22 cellular contexts compared by ENCODE assay signal in genomic region chr13:61608138-61608537, GRCh38.
DNase-seq lines count a peak whose midpoint lies in the region; ATAC-seq and TF ChIP-seq lines count a peak whose summit lies in the region.
"Had no signal": no experiment of that assay in that cellular context is flagged by ENCODE, and none has a peak within 500 bp of the region (broad histone marks: within the 10 kb centered on the region; RNA-seq: fewer than 3 reads in every experiment).

No MANE protein-coding gene starts in this region.

- H3K9me3 ChIP-seq in NT2/D1 (ENCODE audit: insufficient read depth, low read length) (peaks cover 8% of the 10 kb centered on the region; the same call in 1 of the 2 replicates), neuronal stem cell (replicated peaks in 1 of 2; ENCODE audit: control insufficient read depth in 2 of 2, insufficient read depth in 1 of 2, low read depth in 1 of 2, low read length in 2 of 2) (peaks cover 0 to 3% of the 10 kb centered on the region in 2 donors)
- H3K9me3 ChIP-seq: BLaER1, SJCRH30 had no signal

- no peak overlapping the region for H3K4me3 Mint-ChIP-seq in GM23338
- H3K4me3 Mint-ChIP-seq: CD4-positive, CD25-positive, alpha-beta regulatory T cell had no signal

- no peak overlapping the region for H2BK120ac ChIP-seq in neuronal stem cell (ENCODE audit: low read depth, low read length)

- no peak overlapping the region for H2AK5ac ChIP-seq in neuronal stem cell (ENCODE audit: low read depth, low read length)

- no peaks in the 10 kb centered on the region for H3K27me3 Mint-ChIP-seq in GM23338 (ENCODE audit: insufficient read depth, low read depth, poor library complexity)
- H3K27me3 Mint-ChIP-seq: CD4-positive, CD25-positive, alpha-beta regulatory T cell had no signal

- H3K4me3 ChIP-seq in GM23338 (no peak overlapping the region), NT2/D1 (ENCODE audit: insufficient read length, low read depth) (no peak overlapping the region), neuronal stem cell (ENCODE audit: low read length in 2 of 2) (no peak overlapping the region)
- H3K4me3 ChIP-seq: BLaER1, SJCRH30 had no signal

- H3K14ac ChIP-seq in neuronal stem cell (ENCODE audit: low read length) = no peak overlapping the region

- peaks cover 4% of the 10 kb centered on the region for H3K9me2 ChIP-seq in GM23338 (ENCODE audit: insufficient read depth)

- no peaks in the 10 kb centered on the region for H3F3A ChIP-seq in GM23338 (replicated peaks; ENCODE audit: low read depth)

- no peaks in the 10 kb centered on the region for H3K79me1 ChIP-seq in neuronal stem cell (ENCODE audit: low read depth, low read length)

- H2BK5ac ChIP-seq in neuronal stem cell (ENCODE audit: low read length) = no peak overlapping the region

- no peaks in the 10 kb centered on the region for H3K27me3 ChIP-seq in GM23338 (ENCODE audit: insufficient read depth)
- no peaks in the 10 kb centered on the region for H3K27me3 ChIP-seq in NT2/D1 (ENCODE audit: insufficient read depth, insufficient read length)
- H3K27me3 ChIP-seq in neuronal stem cell (ENCODE audit: control insufficient read depth in 3 of 3, insufficient read depth in 3 of 3, low read depth in 1 of 3, low read length in 3 of 3) = no peaks in the 10 kb centered on the region
- H3K27me3 ChIP-seq: BLaER1, SJCRH30 had no signal

- H2AFZ ChIP-seq in GM23338 (0 out of 2 replicates have a peak overlapping the region, but pooled peaks have one; percentile 43), neuronal stem cell (ENCODE audit: low read length) (peak overlapping the region; percentile 73)

- H3K4me1 ChIP-seq in GM23338 (ENCODE audit: insufficient read depth) (peaks cover 7% of the 10 kb centered on the region; the same call in 1 of the 2 replicates), NT2/D1 (ENCODE audit: insufficient read depth, insufficient read length) (no peaks in the 10 kb centered on the region), neuronal stem cell (ENCODE audit: control insufficient read depth in 2 of 2, insufficient read depth in 1 of 2, low read depth in 1 of 2, low read length in 2 of 2) (peaks cover 2 to 7% of the 10 kb centered on the region in 2 donors)
- H3K4me1 ChIP-seq: BLaER1, SJCRH30 had no signal

- H2BK15ac ChIP-seq in neuronal stem cell (ENCODE audit: low read length) = no peak overlapping the region

- H3K4me2 ChIP-seq in GM23338 (0 out of 2 replicates have a peak overlapping the region, but pooled peaks have one; percentile 4), neuronal stem cell (ENCODE audit: insufficient read depth, low read length, poor library complexity, severe bottlenecking) (no peak overlapping the region)
- H3K4me2 ChIP-seq: BLaER1 had no signal

- DNase-seq in GM23338 (ENCODE audit: low spot score) = peak; percentile 70
- peak; percentile 66 for DNase-seq in NT2/D1 (ENCODE audit: low read depth, low spot score)
- peak; percentile 30 for DNase-seq in iPS DF 4.7 (ENCODE audit: extremely low read depth, low spot score)
- DNase-seq in neuronal stem cell (ENCODE audit: low spot score) = no peak
- no peak for DNase-seq in stimulated activated CD4-positive, alpha-beta T cell treated with anti-CD3 and anti-CD28 coated beads, Interleukin-4, amount 100 ng/mL, for 4 hours
- no peak for DNase-seq in germinal center (ENCODE audit: low spot score)
- DNase-seq: 8988T; ACHN; CD4-positive, CD25-positive, alpha-beta regulatory T cell; GOT3; KBM-7; MV-4-11; NCI-H1105 treated with DMSO at 0.1 percent for 48 hours; NCI-H2029; NCI-H446; NCI-H524 treated with DMSO at 0.1 percent for 48 hours; NCI-H774; PC-3; SJCRH30 had no signal

- no peak overlapping the region for H3K9ac ChIP-seq in NT2/D1 (ENCODE audit: insufficient read length, low read depth)
- no peak overlapping the region for H3K9ac ChIP-seq in neuronal stem cell (ENCODE audit: low read depth, low read length, poor library complexity)
- H3K9ac ChIP-seq: BLaER1 had no signal

- H3K4me1 Mint-ChIP-seq in GM23338 = peaks cover 7% of the 10 kb centered on the region; the same call in 2 of the 3 replicates
- H3K4me1 Mint-ChIP-seq: CD4-positive, CD25-positive, alpha-beta regulatory T cell had no signal

- H3K79me2 ChIP-seq in GM23338 (replicated peaks; ENCODE audit: insufficient read depth) = no peaks in the 10 kb centered on the region

- H4K8ac ChIP-seq in neuronal stem cell (ENCODE audit: low read depth, low read length) = no peak overlapping the region

- H3K27ac ChIP-seq in GM23338 (ENCODE audit: low read depth) (no peak overlapping the region), neuronal stem cell (replicated peaks; ENCODE audit: low read length) (no peak overlapping the region)
- H3K27ac ChIP-seq: BLaER1, SJCRH30 had no signal

- H3K4ac ChIP-seq in neuronal stem cell (ENCODE audit: low read length) = no peak overlapping the region

- peak; percentile 93 for ATAC-seq in GM23338
- no peak for ATAC-seq in HG02884 (IDR thresholded peaks at IDR 0.05; ENCODE audit: unreplicated experiment)
- ATAC-seq: PC-3, SK-N-SH treated with all-trans-retinoic acid at 6 μM for 48 hours had no signal

- H3K36me3 ChIP-seq in GM23338 (ENCODE audit: insufficient read depth) (no peaks in the 10 kb centered on the region), NT2/D1 (ENCODE audit: insufficient read depth, insufficient read length, low read length) (no peaks in the 10 kb centered on the region), neuronal stem cell (replicated peaks in 1 of 2; ENCODE audit: control insufficient read depth in 2 of 2, insufficient read depth in 2 of 2, low read length in 2 of 2) (no peaks in the 10 kb centered on the region)
- H3K36me3 ChIP-seq: BLaER1, SJCRH30 had no signal

- H3K36me3 Mint-ChIP-seq in GM23338 (ENCODE audit: low read depth) = peaks cover 8% of the 10 kb centered on the region
- H3K36me3 Mint-ChIP-seq: CD4-positive, CD25-positive, alpha-beta regulatory T cell had no signal

- H3K9me3 Mint-ChIP-seq in GM23338 = peaks cover 13% of the 10 kb centered on the region

- no peak overlapping the region for H4K91ac ChIP-seq in neuronal stem cell (ENCODE audit: low read depth, low read length, poor library complexity)

- H4K20me1 ChIP-seq in GM23338 (replicated peaks; ENCODE audit: insufficient read depth) = no peaks in the 10 kb centered on the region
- H4K20me1 ChIP-seq: BLaER1 had no signal

- no peak overlapping the region for H2BK12ac ChIP-seq in neuronal stem cell (ENCODE audit: low read length)

- H3K18ac ChIP-seq in neuronal stem cell (ENCODE audit: low read length) = no peak overlapping the region

- no peak for TF ChIP-seq CTCF in GM23338 (conservative IDR thresholded peaks at IDR 0.05; ENCODE audit: low read depth in 2 of 2)

- H3K27ac Mint-ChIP-seq in GM23338 = no peak overlapping the region

- no peak overlapping the region for H3K23ac ChIP-seq in neuronal stem cell (ENCODE audit: low read depth, low read length, poor library complexity)

- WGBS in neuronal stem cell (ENCODE audit: extremely low coverage in 2 of 2, insufficient read length in 2 of 2, insufficient replicate concordance in 1 of 2), 2 donors = no CpG with 5 or more reads among the region's 3 CpGs

Comparison
In these comparisons a context has a peak if more than half of its experiments do, and no peak if none do; other contexts are left out.
1. DNase-seq: peak in GM23338 (single experiment), NT2/D1 (single experiment) and iPS DF 4.7 (single experiment); none in neuronal stem cell (single experiment), stimulated activated CD4-positive, alpha-beta T cell treated with anti-CD3 and anti-CD28 coated beads, Interleukin-4, amount 100 ng/mL, for 4 hours (0 of 2) and germinal center (single experiment).